27 cellular contexts compared by ENCODE assay signal in the genomic region with DNA sequence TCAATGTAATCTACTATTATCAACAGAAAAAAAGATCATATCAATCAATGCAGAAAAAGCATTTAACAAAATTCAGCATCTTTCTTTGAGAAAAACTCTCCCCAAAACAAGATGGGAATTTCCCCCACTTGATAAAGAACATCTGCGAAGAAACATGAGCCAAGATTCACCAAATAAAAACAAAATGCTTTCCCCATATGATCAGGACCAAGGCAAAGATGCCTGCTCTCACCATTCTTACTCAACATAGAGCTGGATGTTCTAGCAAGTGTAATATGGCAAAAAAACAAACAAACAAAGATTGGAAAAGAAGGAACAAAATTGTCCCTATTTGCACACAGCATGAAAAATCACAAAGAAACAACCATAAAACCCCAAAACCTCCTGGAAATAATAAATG. TPM values are rescaled to one million over a fixed set of nuclear protein-coding genes. Genes with fewer than 3 reads are reported as not detected.
"Had no signal": no experiment of that assay in that cellular context is flagged by ENCODE, and none has a peak within 500 bp of the region (broad histone marks: within the 10 kb centered on the region; RNA-seq: fewer than 3 reads in every experiment).

No MANE protein-coding gene starts in this region.

- DNase-seq: naive thymus-derived CD4-positive, alpha-beta T cell; natural killer cell; occipital lobe; ovary; retina; right cardiac atrium; right lobe of liver; small intestine; stimulated activated CD4-positive, alpha-beta T cell treated with anti-CD3 and anti-CD28 coated beads, Interleukin-15, amount 100 ng/mL, for 24 hours; stimulated activated CD4-positive, alpha-beta T cell treated with anti-CD3 and anti-CD28 coated beads, Interleukin-2, amount 100 ng/mL, for 24 hours; stimulated activated CD4-positive, alpha-beta T cell treated with anti-CD3 and anti-CD28 coated beads, Interleukin-2, amount 100 ng/mL, for 48 hours; stimulated activated CD4-positive, alpha-beta T cell treated with anti-CD3 and anti-CD28 coated beads, Interleukin-4, amount 100 ng/mL, for 4 hours; stimulated activated CD8-positive, alpha-beta memory T cell treated with anti-CD3 and anti-CD28 coated beads, Interleukin-4, amount 100 ng/mL, for 48 hours; stimulated activated naive CD4-positive, alpha-beta T cell; stimulated activated naive CD8-positive, alpha-beta T cell treated with anti-CD3 and anti-CD28 coated beads, Interleukin-15, amount 100 ng/mL, for 72 hours; stimulated activated naive CD8-positive, alpha-beta T cell treated with anti-CD3 and anti-CD28 coated beads, Interleukin-15, Interleukin-2, amounts not matched to agents 100 U/mL and 50 U/mL, for 24 hours; substantia nigra; testis; tibial artery; transverse colon; upper lobe of left lung had no signal

- H3K36me3 ChIP-seq: neural progenitor cell, ovary, sigmoid colon, suprapubic skin, tibial artery, transverse colon, upper lobe of left lung, vagina had no signal

- H3K9me3 ChIP-seq: ovary, right lobe of liver, testis had no signal

- H3K27ac ChIP-seq: neural progenitor cell, ovary, parathyroid adenoma, right lobe of liver, sigmoid colon, suprapubic skin, testis, tibial artery, transverse colon, upper lobe of left lung, vagina had no signal

- H3K4me2 ChIP-seq: neural progenitor cell had no signal

- H2AFZ ChIP-seq: neural progenitor cell, parathyroid adenoma had no signal

- H3K4me3 ChIP-seq: neural progenitor cell, ovary, right lobe of liver, sigmoid colon, suprapubic skin, testis, tibial artery, transverse colon, upper lobe of left lung, vagina had no signal

- H3K27me3 ChIP-seq: neural progenitor cell, ovary, right lobe of liver, sigmoid colon, testis, transverse colon, upper lobe of left lung, vagina had no signal

- H3K4me1 ChIP-seq: parathyroid adenoma, sigmoid colon, suprapubic skin, testis, tibial artery, transverse colon, upper lobe of left lung, vagina had no signal

- H3K9ac ChIP-seq: neural progenitor cell, parathyroid adenoma had no signal

- ATAC-seq: naive thymus-derived CD4-positive, alpha-beta T cell; natural killer cell; right cardiac atrium; right lobe of liver; stimulated activated memory B cell treated with anti-CD40 and anti-IgM and Interleukin-4, amounts not matched to agents 10 μg/mL and 1 μg/mL and 100 μg/mL, for 72 hours; stimulated activated naive CD8-positive, alpha-beta T cell treated with anti-CD3 and anti-CD28 coated beads, Interleukin-15, amount 100 ng/mL, for 72 hours; stimulated activated naive CD8-positive, alpha-beta T cell treated with anti-CD3 and anti-CD28 coated beads, Interleukin-15, Interleukin-2, amounts not matched to agents 100 U/mL and 50 U/mL, for 24 hours had no signal

- H3K79me2 ChIP-seq: parathyroid adenoma had no signal

RNA-seq across cellular contexts. Expression of gene SHANK2, which starts 23.4 kb away (rescaled TPM):
- polyA plus RNA-seq: naive thymus-derived CD4-positive, alpha-beta T cell had no signal
